ENCODE assay signal across 1 cellular context in genomic region chr22:25110846-25111578, GRCh38.
TF ChIP-seq lines count a peak whose summit lies in the region.

No MANE protein-coding gene starts in this region.

TF ChIP-seq in HepG2, 621 proteins besides CTCF, POLR2A, EP300 and RAD21 (continued from another document and continues in another):
- 0 out of 2 replicates have a peak, but pooled peaks have one; percentile 37 for TF ChIP-seq ZBTB10 (CRISPR knock-in tag; IDR thresholded peaks at IDR 0.05; ENCODE audit: borderline replicate concordance)
- TF ChIP-seq, protein P1, sequence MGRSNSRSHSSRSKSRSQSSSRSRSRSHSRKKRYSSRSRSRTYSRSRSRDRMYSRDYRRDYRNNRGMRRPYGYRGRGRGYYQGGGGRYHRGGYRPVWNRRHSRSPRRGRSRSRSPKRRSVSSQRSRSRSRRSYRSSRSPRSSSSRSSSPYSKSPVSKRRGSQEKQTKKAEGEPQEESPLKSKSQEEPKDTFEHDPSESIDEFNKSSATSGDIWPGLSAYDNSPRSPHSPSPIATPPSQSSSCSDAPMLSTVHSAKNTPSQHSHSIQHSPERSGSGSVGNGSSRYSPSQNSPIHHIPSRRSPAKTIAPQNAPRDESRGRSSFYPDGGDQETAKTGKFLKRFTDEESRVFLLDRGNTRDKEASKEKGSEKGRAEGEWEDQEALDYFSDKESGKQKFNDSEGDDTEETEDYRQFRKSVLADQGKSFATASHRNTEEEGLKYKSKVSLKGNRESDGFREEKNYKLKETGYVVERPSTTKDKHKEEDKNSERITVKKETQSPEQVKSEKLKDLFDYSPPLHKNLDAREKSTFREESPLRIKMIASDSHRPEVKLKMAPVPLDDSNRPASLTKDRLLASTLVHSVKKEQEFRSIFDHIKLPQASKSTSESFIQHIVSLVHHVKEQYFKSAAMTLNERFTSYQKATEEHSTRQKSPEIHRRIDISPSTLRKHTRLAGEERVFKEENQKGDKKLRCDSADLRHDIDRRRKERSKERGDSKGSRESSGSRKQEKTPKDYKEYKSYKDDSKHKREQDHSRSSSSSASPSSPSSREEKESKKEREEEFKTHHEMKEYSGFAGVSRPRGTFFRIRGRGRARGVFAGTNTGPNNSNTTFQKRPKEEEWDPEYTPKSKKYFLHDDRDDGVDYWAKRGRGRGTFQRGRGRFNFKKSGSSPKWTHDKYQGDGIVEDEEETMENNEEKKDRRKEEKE (IDR thresholded peaks at IDR 0.05): no peak
- no peak; the same call in 1 of the 2 replicates for TF ChIP-seq ZBTB7A (CRISPR knock-in tag; IDR thresholded peaks at IDR 0.05)
- TF ChIP-seq ZNF512B (CRISPR knock-in tag; IDR thresholded peaks at IDR 0.05; ENCODE audit: borderline replicate concordance): no peak
- TF ChIP-seq CENPT (CRISPR knock-in tag; IDR thresholded peaks at IDR 0.05; ENCODE audit: low read depth): no peak; the same call in 1 of the 2 replicates
- no peak for TF ChIP-seq ATRX (CRISPR knock-in tag; IDR thresholded peaks at IDR 0.05; ENCODE audit: borderline replicate concordance)
- peak; percentile 69 for TF ChIP-seq ZNF18 (CRISPR knock-in tag; IDR thresholded peaks at IDR 0.05; ENCODE audit: insufficient replicate concordance)
- no peak for TF ChIP-seq GTF3A (CRISPR knock-in tag; conservative IDR thresholded peaks at IDR 0.05)
- no peak for TF ChIP-seq ZSCAN29 (CRISPR knock-in tag; conservative IDR thresholded peaks at IDR 0.05)
- TF ChIP-seq ZNF337 (CRISPR knock-in tag; IDR thresholded peaks at IDR 0.05; ENCODE audit: borderline replicate concordance, low read depth): 0 out of 2 replicates have a peak, but pooled peaks have one; percentile 53
- peak; percentile 23; the same call in 1 of the 2 replicates for TF ChIP-seq KDM5B (CRISPR knock-in tag; IDR thresholded peaks at IDR 0.05; ENCODE audit: borderline replicate concordance)
- TF ChIP-seq HNRNPUL1 (IDR thresholded peaks at IDR 0.05; ENCODE audit: low read depth, low read length): no peak
- TF ChIP-seq ZNF883 (CRISPR knock-in tag; IDR thresholded peaks at IDR 0.05; ENCODE audit: not compliant biosample characterization): no peak
- no peak for TF ChIP-seq NFE2L2 (IDR thresholded peaks at IDR 0.05; ENCODE audit: low read length)
- TF ChIP-seq MEIS1 (CRISPR knock-in tag; IDR thresholded peaks at IDR 0.05; ENCODE audit: borderline replicate concordance): no peak
- TF ChIP-seq, protein P2, sequence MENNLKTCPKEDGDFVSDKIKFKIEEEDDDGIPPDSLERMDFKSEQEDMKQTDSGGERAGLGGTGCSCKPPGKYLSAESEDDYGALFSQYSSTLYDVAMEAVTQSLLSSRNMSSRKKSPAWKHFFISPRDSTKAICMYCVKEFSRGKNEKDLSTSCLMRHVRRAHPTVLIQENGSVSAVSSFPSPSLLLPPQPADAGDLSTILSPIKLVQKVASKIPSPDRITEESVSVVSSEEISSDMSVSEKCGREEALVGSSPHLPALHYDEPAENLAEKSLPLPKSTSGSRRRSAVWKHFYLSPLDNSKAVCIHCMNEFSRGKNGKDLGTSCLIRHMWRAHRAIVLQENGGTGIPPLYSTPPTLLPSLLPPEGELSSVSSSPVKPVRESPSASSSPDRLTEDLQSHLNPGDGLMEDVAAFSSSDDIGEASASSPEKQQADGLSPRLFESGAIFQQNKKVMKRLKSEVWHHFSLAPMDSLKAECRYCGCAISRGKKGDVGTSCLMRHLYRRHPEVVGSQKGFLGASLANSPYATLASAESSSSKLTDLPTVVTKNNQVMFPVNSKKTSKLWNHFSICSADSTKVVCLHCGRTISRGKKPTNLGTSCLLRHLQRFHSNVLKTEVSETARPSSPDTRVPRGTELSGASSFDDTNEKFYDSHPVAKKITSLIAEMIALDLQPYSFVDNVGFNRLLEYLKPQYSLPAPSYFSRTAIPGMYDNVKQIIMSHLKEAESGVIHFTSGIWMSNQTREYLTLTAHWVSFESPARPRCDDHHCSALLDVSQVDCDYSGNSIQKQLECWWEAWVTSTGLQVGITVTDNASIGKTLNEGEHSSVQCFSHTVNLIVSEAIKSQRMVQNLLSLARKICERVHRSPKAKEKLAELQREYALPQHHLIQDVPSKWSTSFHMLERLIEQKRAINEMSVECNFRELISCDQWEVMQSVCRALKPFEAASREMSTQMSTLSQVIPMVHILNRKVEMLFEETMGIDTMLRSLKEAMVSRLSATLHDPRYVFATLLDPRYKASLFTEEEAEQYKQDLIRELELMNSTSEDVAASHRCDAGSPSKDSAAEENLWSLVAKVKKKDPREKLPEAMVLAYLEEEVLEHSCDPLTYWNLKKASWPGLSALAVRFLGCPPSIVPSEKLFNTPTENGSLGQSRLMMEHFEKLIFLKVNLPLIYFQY (CRISPR knock-in tag; IDR thresholded peaks at IDR 0.05; ENCODE audit: borderline replicate concordance): no peak
- TF ChIP-seq, protein P3, sequence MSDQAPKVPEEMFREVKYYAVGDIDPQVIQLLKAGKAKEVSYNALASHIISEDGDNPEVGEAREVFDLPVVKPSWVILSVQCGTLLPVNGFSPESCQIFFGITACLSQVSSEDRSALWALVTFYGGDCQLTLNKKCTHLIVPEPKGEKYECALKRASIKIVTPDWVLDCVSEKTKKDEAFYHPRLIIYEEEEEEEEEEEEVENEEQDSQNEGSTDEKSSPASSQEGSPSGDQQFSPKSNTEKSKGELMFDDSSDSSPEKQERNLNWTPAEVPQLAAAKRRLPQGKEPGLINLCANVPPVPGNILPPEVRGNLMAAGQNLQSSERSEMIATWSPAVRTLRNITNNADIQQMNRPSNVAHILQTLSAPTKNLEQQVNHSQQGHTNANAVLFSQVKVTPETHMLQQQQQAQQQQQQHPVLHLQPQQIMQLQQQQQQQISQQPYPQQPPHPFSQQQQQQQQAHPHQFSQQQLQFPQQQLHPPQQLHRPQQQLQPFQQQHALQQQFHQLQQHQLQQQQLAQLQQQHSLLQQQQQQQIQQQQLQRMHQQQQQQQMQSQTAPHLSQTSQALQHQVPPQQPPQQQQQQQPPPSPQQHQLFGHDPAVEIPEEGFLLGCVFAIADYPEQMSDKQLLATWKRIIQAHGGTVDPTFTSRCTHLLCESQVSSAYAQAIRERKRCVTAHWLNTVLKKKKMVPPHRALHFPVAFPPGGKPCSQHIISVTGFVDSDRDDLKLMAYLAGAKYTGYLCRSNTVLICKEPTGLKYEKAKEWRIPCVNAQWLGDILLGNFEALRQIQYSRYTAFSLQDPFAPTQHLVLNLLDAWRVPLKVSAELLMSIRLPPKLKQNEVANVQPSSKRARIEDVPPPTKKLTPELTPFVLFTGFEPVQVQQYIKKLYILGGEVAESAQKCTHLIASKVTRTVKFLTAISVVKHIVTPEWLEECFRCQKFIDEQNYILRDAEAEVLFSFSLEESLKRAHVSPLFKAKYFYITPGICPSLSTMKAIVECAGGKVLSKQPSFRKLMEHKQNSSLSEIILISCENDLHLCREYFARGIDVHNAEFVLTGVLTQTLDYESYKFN (CRISPR knock-in tag; conservative IDR thresholded peaks at IDR 0.05): no peak
- TF ChIP-seq ZNF589 (CRISPR knock-in tag; conservative IDR thresholded peaks at IDR 0.05): peak; percentile 54
- no peak for TF ChIP-seq EHMT2 (IDR thresholded peaks at IDR 0.05; ENCODE audit: borderline replicate concordance, low read depth, low read length)
- TF ChIP-seq ZBTB4 (CRISPR knock-in tag; IDR thresholded peaks at IDR 0.05; ENCODE audit: borderline replicate concordance): no peak
- TF ChIP-seq ZNF792 (CRISPR knock-in tag; IDR thresholded peaks at IDR 0.05): no peak
- no peak for TF ChIP-seq ZNF460 (CRISPR knock-in tag; IDR thresholded peaks at IDR 0.05; ENCODE audit: borderline replicate concordance)
- TF ChIP-seq ZNF513 (CRISPR knock-in tag; conservative IDR thresholded peaks at IDR 0.05): no peak
- TF ChIP-seq, protein P4, sequence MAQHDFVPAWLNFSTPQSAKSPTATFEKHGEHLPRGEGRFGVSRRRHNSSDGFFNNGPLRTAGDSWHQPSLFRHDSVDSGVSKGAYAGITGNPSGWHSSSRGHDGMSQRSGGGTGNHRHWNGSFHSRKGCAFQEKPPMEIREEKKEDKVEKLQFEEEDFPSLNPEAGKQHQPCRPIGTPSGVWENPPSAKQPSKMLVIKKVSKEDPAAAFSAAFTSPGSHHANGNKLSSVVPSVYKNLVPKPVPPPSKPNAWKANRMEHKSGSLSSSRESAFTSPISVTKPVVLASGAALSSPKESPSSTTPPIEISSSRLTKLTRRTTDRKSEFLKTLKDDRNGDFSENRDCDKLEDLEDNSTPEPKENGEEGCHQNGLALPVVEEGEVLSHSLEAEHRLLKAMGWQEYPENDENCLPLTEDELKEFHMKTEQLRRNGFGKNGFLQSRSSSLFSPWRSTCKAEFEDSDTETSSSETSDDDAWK (CRISPR knock-in tag; IDR thresholded peaks at IDR 0.05): no peak
